In the genomic region with DNA sequence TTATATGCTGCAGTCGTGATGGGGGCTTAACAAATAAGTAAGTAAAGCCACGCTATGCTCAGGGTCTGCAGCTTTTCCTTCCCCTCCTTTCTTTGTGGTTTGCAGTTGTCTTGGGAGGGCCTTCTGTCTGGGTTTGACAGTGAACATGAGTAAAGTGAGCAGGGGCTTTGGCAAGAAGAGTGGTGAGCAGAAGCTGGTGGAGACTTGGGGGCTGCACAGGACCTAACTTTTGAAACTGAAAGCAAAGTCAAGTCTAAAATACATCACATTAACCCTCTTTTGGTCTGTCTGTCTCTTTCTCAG, we compare ENCODE assay signal across 16 cellular contexts.
DNase-seq lines count a peak whose midpoint lies in the region; ATAC-seq, FAIRE-seq and TF ChIP-seq lines count a peak whose summit lies in the region.
"Had no signal": no experiment of that assay in that cellular context is flagged by ENCODE, and none has a peak within 500 bp of the region (broad histone marks: within the 10 kb centered on the region; RNA-seq: fewer than 3 reads in every experiment).

No MANE protein-coding gene starts in this region.

- H3K79me2 ChIP-seq in PC-3 (ENCODE audit: low read length) (no peaks in the 10 kb centered on the region), endothelial cell of umbilical vein (ENCODE audit: control insufficient read depth, insufficient read depth, low read length) (no peaks in the 10 kb centered on the region), trophoblast cell (ENCODE audit: control insufficient read depth, insufficient read depth, low read length, poor library complexity) (no peaks in the 10 kb centered on the region)

- POLR2A ChIA-PET in PC-3 (lab: Charles Lee; ENCODE audit: unreplicated experiment): no interaction called here
- POLR2A ChIA-PET in endothelial cell of umbilical vein (lab: Charles Lee): no interaction called here

- peaks cover 8% of the 10 kb centered on the region for H3K27me3 Mint-ChIP-seq in T-helper 2 cell treated with Interferon-gamma antibody and Interleukin-4, amounts not matched to agents 5 μg/mL and 100 μg/mL, for 36 hours (ENCODE audit: low read depth)

- H3K9me2 ChIP-seq in PC-3 (replicated peaks; ENCODE audit: low read length): no peaks in the 10 kb centered on the region

- H3K27ac ChIP-seq in PC-3 (ENCODE audit: low read length): peak overlapping the region; percentile 92
- H3K27ac ChIP-seq in endothelial cell of umbilical vein (ENCODE audit: insufficient read depth, low read depth, low read length): peak overlapping the region; percentile 32
- H3K27ac ChIP-seq in trophoblast cell (ENCODE audit: low read depth, low read length): peak overlapping the region; percentile 45
- H3K27ac ChIP-seq: stomach had no signal

- no peak overlapping the region for H3K27ac Mint-ChIP-seq in T-helper 2 cell treated with Interferon-gamma antibody and Interleukin-4, amounts not matched to agents 5 μg/mL and 100 μg/mL, for 36 hours
- H3K27ac Mint-ChIP-seq: activated CD4-positive, alpha-beta T cell treated with anti-CD3 and anti-CD28 coated beads for 36 hours had no signal

- FAIRE-seq in endothelial cell of umbilical vein (lab: Jason Lieb, UNC): no peak
- FAIRE-seq: colon had no signal

- H3K4me1 Mint-ChIP-seq in T-helper 2 cell treated with Interferon-gamma antibody and Interleukin-4, amounts not matched to agents 5 μg/mL and 100 μg/mL, for 36 hours (ENCODE audit: low read depth): no peaks in the 10 kb centered on the region
- H3K4me1 Mint-ChIP-seq: activated CD4-positive, alpha-beta T cell treated with anti-CD3 and anti-CD28 coated beads for 36 hours had no signal

- CTCF ChIA-PET in PC-3 (lab: Charles Lee): no interaction called here
- CTCF ChIA-PET in endothelial cell of umbilical vein (lab: Charles Lee): no interaction called here

- H3K14ac ChIP-seq in trophoblast cell (ENCODE audit: low read length): peak overlapping the region; percentile 46

- H4K8ac ChIP-seq in trophoblast cell (ENCODE audit: low read depth, low read length): peak overlapping the region; percentile 26

- no peak overlapping the region for H3K4me3 Mint-ChIP-seq in T-helper 2 cell treated with Interferon-gamma antibody and Interleukin-4, amounts not matched to agents 5 μg/mL and 100 μg/mL, for 36 hours
- H3K4me3 Mint-ChIP-seq: activated CD4-positive, alpha-beta T cell treated with anti-CD3 and anti-CD28 coated beads for 36 hours had no signal

- H2AFZ ChIP-seq in PC-3 (ENCODE audit: low read length) (no peak overlapping the region), endothelial cell of umbilical vein (ENCODE audit: low read depth, low read length) (no peak overlapping the region), trophoblast cell (ENCODE audit: insufficient read depth, low read length, poor library complexity) (no peak overlapping the region)

- H3F3A ChIP-seq in PC-3 (ENCODE audit: low read length, unreplicated experiment): no peaks in the 10 kb centered on the region

- H3K4me1 ChIP-seq in PC-3 (ENCODE audit: insufficient read depth, low read length) (peaks cover 16% of the 10 kb centered on the region), endothelial cell of umbilical vein (ENCODE audit: control insufficient read depth, extremely low read depth, insufficient read depth, low read length) (peaks cover 9% of the 10 kb centered on the region), trophoblast cell (ENCODE audit: control insufficient read depth in 1 of 2, insufficient read depth in 2 of 2, low read length in 2 of 2) (peaks cover 8 to 13% of the 10 kb centered on the region in 2 experiments)
- H3K4me1 ChIP-seq: stomach had no signal

- DNase-seq in GM12865 (ENCODE audit: low read depth) (peak; percentile 43), PC-3 (no peak), endothelial cell of umbilical vein (ENCODE audit: low read depth, low spot score) (no peak), trophoblast cell (no peak), NCI-H345 (lab: John Stamatoyannopoulos, UW) (no peak)
- DNase-seq in T-helper 2 cell treated with Interferon-gamma antibody and Interleukin-4, amounts not matched to agents 5 μg/mL and 100 μg/mL, for 36 hours (ENCODE audit: low spot score): no peak
- DNase-seq: activated CD4-positive, alpha-beta T cell treated with anti-CD3 and anti-CD28 coated beads for 36 hours; activated naive CD4-positive, alpha-beta T cell; AML-193; COR-L47; NCI-H748 treated with DMSO at 0.1 percent for 48 hours; right cardiac atrium had no signal

- H2BK120ac ChIP-seq in trophoblast cell (ENCODE audit: insufficient read depth, low read length, poor library complexity): peak overlapping the region; percentile 71

- no peak for ATAC-seq in PC-3
- no peak for ATAC-seq in GM19328 (IDR thresholded peaks at IDR 0.05; ENCODE audit: unreplicated experiment)
- ATAC-seq in GM18858 (IDR thresholded peaks at IDR 0.05; ENCODE audit: unreplicated experiment): no peak

- H2BK12ac ChIP-seq in trophoblast cell (ENCODE audit: low read length): peak overlapping the region; percentile 60

- BruUV-seq in PC-3 (replicated peaks; lab: Mats Ljungman, UMichigan): no TSS peak
- BruUV-seq in endothelial cell of umbilical vein (replicated peaks; lab: Mats Ljungman, UMichigan): no TSS peak

- no peaks in the 10 kb centered on the region for H3K9me3 Mint-ChIP-seq in T-helper 2 cell treated with Interferon-gamma antibody and Interleukin-4, amounts not matched to agents 5 μg/mL and 100 μg/mL, for 36 hours

- H3K9ac ChIP-seq in PC-3 (ENCODE audit: low read length) (peak overlapping the region; percentile 73), endothelial cell of umbilical vein (replicated peaks; ENCODE audit: extremely low read depth, insufficient read depth, low read length) (no peak overlapping the region), trophoblast cell (ENCODE audit: low read length) (no peak overlapping the region)

- H3K9me1 ChIP-seq in endothelial cell of umbilical vein (replicated peaks; ENCODE audit: control insufficient read depth, extremely low read depth, insufficient read depth, low read length): no peaks in the 10 kb centered on the region

- peaks cover 5% of the 10 kb centered on the region for H3K79me1 ChIP-seq in trophoblast cell (ENCODE audit: low read length)

- H3K9me3 ChIP-seq in PC-3 (ENCODE audit: low read length): no peaks in the 10 kb centered on the region
- no peaks in the 10 kb centered on the region for H3K9me3 ChIP-seq in endothelial cell of umbilical vein (replicated peaks; ENCODE audit: control insufficient read depth, insufficient read depth, low read length)
- H3K9me3 ChIP-seq in trophoblast cell (ENCODE audit: insufficient read depth, low read depth, low read length): no peaks in the 10 kb centered on the region

- H3K4me2 ChIP-seq in PC-3 (ENCODE audit: low read length) (peak overlapping the region; percentile 30), endothelial cell of umbilical vein (ENCODE audit: insufficient read depth, low read length) (no peak overlapping the region), trophoblast cell (ENCODE audit: low read length) (peak overlapping the region; percentile 42)

- no peaks in the 10 kb centered on the region for H3K36me3 Mint-ChIP-seq in T-helper 2 cell treated with Interferon-gamma antibody and Interleukin-4, amounts not matched to agents 5 μg/mL and 100 μg/mL, for 36 hours (ENCODE audit: low read depth)

- no peak overlapping the region for H3K23ac ChIP-seq in trophoblast cell (ENCODE audit: low read length)

- peak overlapping the region; percentile 28 for H2AK5ac ChIP-seq in trophoblast cell (ENCODE audit: low read length)

- intact Hi-C loops in PC-3 (cut with micrococcal nuclease): loop anchor here (10.0 kb wide), 1 partner anchor 178 kb away; no protein-coding TSS in a partner anchor
- intact Hi-C loops in endothelial cell of umbilical vein (cut with micrococcal nuclease): loop anchor here (1.0 to 5.0 kb wide), 2 partner anchors 103 to 150 kb away; no protein-coding TSS in a partner anchor

- TF ChIP-seq CTCF in GM12865 (IDR thresholded peaks at IDR 0.05; ENCODE audit: insufficient read depth, low read depth, low read length, missing control alignments) (no peak), PC-3 (conservative IDR thresholded peaks at IDR 0.05; ENCODE audit: low read depth, low read length) (no peak), endothelial cell of umbilical vein (IDR thresholded peaks at IDR 0.05; ENCODE audit: extremely low read depth in 1 of 2, insufficient read depth in 1 of 2, low read depth in 1 of 2, low read length in 2 of 2) (no peak)

- no peaks in the 10 kb centered on the region for H3K36me3 ChIP-seq in PC-3 (ENCODE audit: low read depth, low read length)
- no peaks in the 10 kb centered on the region for H3K36me3 ChIP-seq in endothelial cell of umbilical vein (ENCODE audit: control insufficient read depth in 2 of 2, extremely low read depth in 1 of 2, insufficient read depth in 2 of 2, low read length in 2 of 2)
- H3K36me3 ChIP-seq in trophoblast cell (ENCODE audit: control insufficient read depth in 1 of 2, insufficient read depth in 2 of 2, low read length in 2 of 2): no peaks in the 10 kb centered on the region
- H3K36me3 ChIP-seq: stomach had no signal

- no CpG with 5 or more reads among the region's 2 CpGs for WGBS in trophoblast cell (ENCODE audit: extremely low coverage, insufficient coverage, insufficient read length)

- H4K91ac ChIP-seq in trophoblast cell (ENCODE audit: low read depth, low read length): peak overlapping the region; percentile 56

- H3K18ac ChIP-seq in trophoblast cell (ENCODE audit: low read length): peak overlapping the region; percentile 73

- no peak for TF ChIP-seq POLR2A in endothelial cell of umbilical vein (IDR thresholded peaks at IDR 0.05; ENCODE audit: low read depth, low read length)

- H3K4ac ChIP-seq in trophoblast cell (ENCODE audit: low read depth, low read length): no peak overlapping the region

- no peak overlapping the region for H4K12ac ChIP-seq in trophoblast cell (ENCODE audit: low read depth, low read length)

- H3K4me3 ChIP-seq in GM12865 (ENCODE audit: low read depth, low read length) (no peak overlapping the region), PC-3 (ENCODE audit: low read length) (no peak overlapping the region), endothelial cell of umbilical vein (replicated peaks in 1 of 3; ENCODE audit: insufficient read depth in 1 of 3, low read depth in 1 of 3, low read length in 3 of 3) (no peak overlapping the region), trophoblast cell (ENCODE audit: low read depth, low read length) (no peak overlapping the region)
- H3K4me3 ChIP-seq: stomach had no signal

- peak overlapping the region; percentile 27 for H2BK5ac ChIP-seq in trophoblast cell (ENCODE audit: low read depth, low read length, poor library complexity)

- H4K20me1 ChIP-seq in PC-3 (ENCODE audit: low read length) (no peaks in the 10 kb centered on the region), endothelial cell of umbilical vein (replicated peaks; ENCODE audit: control insufficient read depth, extremely low read depth, insufficient read depth, low read length) (no peaks in the 10 kb centered on the region)

- H3K27me3 ChIP-seq in PC-3 (ENCODE audit: low read length) (no peaks in the 10 kb centered on the region), endothelial cell of umbilical vein (ENCODE audit: control insufficient read depth in 2 of 2, insufficient read depth in 2 of 2, low read length in 2 of 2) (peaks cover 6 to 8% of the 10 kb centered on the region in 2 experiments), trophoblast cell (ENCODE audit: insufficient read depth, low read length) (no peaks in the 10 kb centered on the region)
- H3K27me3 ChIP-seq: stomach had no signal

- dilution Hi-C loops in endothelial cell of umbilical vein (cut with MboI; ENCODE audit: extremely low pct_ligation_motif_present, low sequenced_read_pairs): no loop called here

Comparison
In these comparisons a context has a peak if more than half of its experiments do, and no peak if none do; other contexts are left out.
1. H3K27ac ChIP-seq: peak in every context shown above with its lines; median percentile 92 in PC-3; 45 in trophoblast cell; 32 in endothelial cell of umbilical vein.